Comparison of ENCODE assay signal across 24 cellular contexts in genomic region chr22:39630721-39631120, GRCh38.
"Had no signal": no experiment of that assay in that cellular context is flagged by ENCODE, and none has a peak within 500 bp of the region (broad histone marks: within the 10 kb centered on the region; RNA-seq: fewer than 3 reads in every experiment).

No MANE protein-coding gene starts in this region.

- H3K4me2 ChIP-seq: KMS-11, PC-9 had no signal

- H3K9ac ChIP-seq: KMS-11 had no signal

- H3K27ac ChIP-seq: HL-60, KMS-11, PC-9, Peyer's patch, SJSA1, SK-N-MC had no signal

- H2AFZ ChIP-seq: PC-9 had no signal

- DNase-seq: Kasumi-1; MM.1S; NCI-H1092 treated with DMSO at 0.1 percent for 48 hours; NCI-H1436; NCI-H1694; NCI-H187 treated with DMSO at 0.1 percent for 48 hours; NCI-H2081; NCI-H2107; NCI-H2227 treated with DMSO at 0.1 percent for 48 hours; NCI-H524 treated with DMSO at 0.1 percent for 48 hours; NCI-H69; NCI-H774; NK-92 treated with Interleukin-12 subunit alpha and Interleukin-12 subunit beta, amount 100 ng/mL, for 24 hours; PC-9; Peyer's patch; Right ventricle myocardium superior; SIG-M5 had no signal

- FAIRE-seq: HTR-8/SVneo, K562 had no signal

- H3K4me1 ChIP-seq: Peyer's patch had no signal

- H3K36me3 ChIP-seq: Peyer's patch, SJSA1 had no signal

- H3K4me3 Mint-ChIP-seq: IgD-negative memory B cell had no signal

- H3K36me3 Mint-ChIP-seq: IgD-negative memory B cell had no signal

- ATAC-seq: K562 had no signal

- H3K9me3 ChIP-seq: Peyer's patch, SJSA1 had no signal

- H3K27me3 ChIP-seq: Peyer's patch, SJSA1 had no signal

- H3K9me3 Mint-ChIP-seq: IgD-negative memory B cell had no signal

- H3K4me3 ChIP-seq: K562, PC-9, Peyer's patch, SJSA1, SK-N-MC had no signal
